ENCODE assay signal across 8 cellular contexts in genomic region chr14:44316647-44317432, GRCh38.
DNase-seq lines count a peak whose midpoint lies in the region; ATAC-seq and TF ChIP-seq lines count a peak whose summit lies in the region.

No MANE protein-coding gene starts in this region.

- H3K27me3 ChIP-seq in BE2C = no peaks in the 10 kb centered on the region

- ATAC-seq in stimulated activated memory B cell treated with anti-CD40 and anti-IgM and Interleukin-4, amounts not matched to agents 10 μg/mL and 1 μg/mL and 100 μg/mL, for 72 hours = no peak

- peaks cover 22% of the 10 kb centered on the region for H3K9me3 Mint-ChIP-seq in T-helper 2 cell treated with Interferon-gamma antibody and Interleukin-4, amounts not matched to agents 5 μg/mL and 100 μg/mL, for 36 hours
- no peaks in the 10 kb centered on the region for H3K9me3 Mint-ChIP-seq in stimulated activated memory B cell treated with anti-CD40 and anti-IgM and Interleukin-4, amounts not matched to agents 10 μg/mL and 1 μg/mL and 100 μg/mL, for 72 hours

- H3K27ac Mint-ChIP-seq in T-helper 2 cell treated with Interferon-gamma antibody and Interleukin-4, amounts not matched to agents 5 μg/mL and 100 μg/mL, for 36 hours = no peak overlapping the region
- no peak overlapping the region for H3K27ac Mint-ChIP-seq in stimulated activated memory B cell treated with anti-CD40 and anti-IgM and Interleukin-4, amounts not matched to agents 10 μg/mL and 1 μg/mL and 100 μg/mL, for 72 hours

- H3K27me3 Mint-ChIP-seq in T-helper 2 cell treated with Interferon-gamma antibody and Interleukin-4, amounts not matched to agents 5 μg/mL and 100 μg/mL, for 36 hours (ENCODE audit: low read depth) = no peaks in the 10 kb centered on the region
- H3K27me3 Mint-ChIP-seq in stimulated activated memory B cell treated with anti-CD40 and anti-IgM and Interleukin-4, amounts not matched to agents 10 μg/mL and 1 μg/mL and 100 μg/mL, for 72 hours = no peaks in the 10 kb centered on the region

- no peak overlapping the region for H3K4me3 Mint-ChIP-seq in T-helper 2 cell treated with Interferon-gamma antibody and Interleukin-4, amounts not matched to agents 5 μg/mL and 100 μg/mL, for 36 hours
- no peak overlapping the region for H3K4me3 Mint-ChIP-seq in stimulated activated memory B cell treated with anti-CD40 and anti-IgM and Interleukin-4, amounts not matched to agents 10 μg/mL and 1 μg/mL and 100 μg/mL, for 72 hours

- peak; percentile 29 for DNase-seq in stimulated activated CD4-positive, alpha-beta T cell treated with anti-CD3 and anti-CD28 coated beads, Interleukin-1b, Interleukin-23, amount 100 ng/mL, for 48 hours
- DNase-seq in stimulated activated CD4-positive, alpha-beta T cell treated with anti-CD3 and anti-CD28 coated beads, Interleukin-4, amount 100 ng/mL, for 1 hour = no peak
- DNase-seq in HPDE6-E6E7 (ENCODE audit: extremely low spot score) = peak; percentile 84
- DNase-seq in T-helper 2 cell treated with Interferon-gamma antibody and Interleukin-4, amounts not matched to agents 5 μg/mL and 100 μg/mL, for 36 hours (ENCODE audit: low spot score) = peak; percentile 7
- DNase-seq in islet precursor cell = peak; percentile 82
- no peak for DNase-seq in BE2C
- no peak for DNase-seq in GM20000 (ENCODE audit: low spot score)

- H3K4me1 ChIP-seq in BE2C = no peaks in the 10 kb centered on the region

- H3K36me3 ChIP-seq in BE2C = no peaks in the 10 kb centered on the region

- H3K4me3 ChIP-seq in BE2C (ENCODE audit: low read depth, low read length) = no peak overlapping the region

- TF ChIP-seq CTCF in BE2C (IDR thresholded peaks at IDR 0.05; ENCODE audit: low read depth, low read length) (no peak), GM20000 (IDR thresholded peaks at IDR 0.05; ENCODE audit: extremely low read depth, missing control alignments) (no peak)

- H3K36me3 Mint-ChIP-seq in T-helper 2 cell treated with Interferon-gamma antibody and Interleukin-4, amounts not matched to agents 5 μg/mL and 100 μg/mL, for 36 hours (ENCODE audit: low read depth) = no peaks in the 10 kb centered on the region
- no peaks in the 10 kb centered on the region for H3K36me3 Mint-ChIP-seq in stimulated activated memory B cell treated with anti-CD40 and anti-IgM and Interleukin-4, amounts not matched to agents 10 μg/mL and 1 μg/mL and 100 μg/mL, for 72 hours

- H3K9me3 ChIP-seq in BE2C = no peaks in the 10 kb centered on the region

- H3K4me1 Mint-ChIP-seq in T-helper 2 cell treated with Interferon-gamma antibody and Interleukin-4, amounts not matched to agents 5 μg/mL and 100 μg/mL, for 36 hours (ENCODE audit: low read depth) = no peaks in the 10 kb centered on the region
- no peaks in the 10 kb centered on the region for H3K4me1 Mint-ChIP-seq in stimulated activated memory B cell treated with anti-CD40 and anti-IgM and Interleukin-4, amounts not matched to agents 10 μg/mL and 1 μg/mL and 100 μg/mL, for 72 hours

Comparison
In these comparisons a context has a peak if more than half of its experiments do, and no peak if none do; other contexts are left out.
1. DNase-seq: peak in stimulated activated CD4-positive, alpha-beta T cell treated with anti-CD3 and anti-CD28 coated beads, Interleukin-1b, Interleukin-23, amount 100 ng/mL, for 48 hours (single experiment), HPDE6-E6E7 (single experiment), T-helper 2 cell treated with Interferon-gamma antibody and Interleukin-4, amounts not matched to agents 5 μg/mL and 100 μg/mL, for 36 hours (single experiment) and islet precursor cell (single experiment); none in stimulated activated CD4-positive, alpha-beta T cell treated with anti-CD3 and anti-CD28 coated beads, Interleukin-4, amount 100 ng/mL, for 1 hour (single experiment), BE2C (single experiment) and GM20000 (single experiment).